9 cellular contexts compared by ENCODE assay signal in genomic region chr10:22666287-22667092, GRCh38. TPM values are rescaled to one million over a fixed set of nuclear protein-coding genes. Genes with fewer than 3 reads are reported as not detected.
DNase-seq lines count a peak whose midpoint lies in the region; ATAC-seq, FAIRE-seq and TF ChIP-seq lines count a peak whose summit lies in the region.
"Had no signal": no experiment of that assay in that cellular context is flagged by ENCODE, and none has a peak within 500 bp of the region (broad histone marks: within the 10 kb centered on the region; RNA-seq: fewer than 3 reads in every experiment).

No MANE protein-coding gene starts in this region.

- TF ChIP-seq RAD21 in A549 (conservative IDR thresholded peaks at IDR 0.05 in 1 of 2, IDR thresholded peaks at IDR 0.05 in 1 of 2), result no peak

- H3K9me3 Mint-ChIP-seq in WTC11, result no peaks in the 10 kb centered on the region

- H3K27me3 Mint-ChIP-seq in WTC11 (ENCODE audit: low read depth), result no peaks in the 10 kb centered on the region

- intact Hi-C loops in left lung (cut with DNase I), result no loop called here

- peaks cover 62% of the 10 kb centered on the region for H3K4me1 Mint-ChIP-seq in WTC11

- no peak for ATAC-seq in A549
- peak; percentile 87 for ATAC-seq in GM19023 (IDR thresholded peaks at IDR 0.05; ENCODE audit: unreplicated experiment)
- ATAC-seq in HG03103 (IDR thresholded peaks at IDR 0.05; ENCODE audit: low read depth, unreplicated experiment), result peak; percentile 69
- ATAC-seq in WTC11, result peak; percentile 43; the same call in 1 of the 2 replicates
- ATAC-seq in left lung, result peak; percentile 59

- no peak for TF ChIP-seq POLR2A in A549 (IDR thresholded peaks at IDR 0.05; ENCODE audit: low read length)

- H3K9me3 ChIP-seq in A549 (no peaks in the 10 kb centered on the region), left lung (no peaks in the 10 kb centered on the region)

- peaks cover 23% of the 10 kb centered on the region; the same call in 2 of the 3 replicates for H3K4me1 ChIP-seq in A549
- peaks cover 0 to 42% of the 10 kb centered on the region in 2 donors for H3K4me1 ChIP-seq in left lung

- POLR2A ChIA-PET in A549 (lab: Yijun Ruan, JAX) (no interaction called here), WTC11 (lab: Charles Lee) (interaction anchor here (0.6 kb wide), 1 partner anchor 1159 kb away, joined by 3 read pairs; no protein-coding TSS in a partner anchor)

- H3K27me3 ChIP-seq in left lung, result no peaks in the 10 kb centered on the region

- peak overlapping the region; percentile 56; the same call in 1 of the 2 replicates for H3K27ac Mint-ChIP-seq in WTC11

- WGBS in A549 (ENCODE audit: missing lambda C conversion rate), result 88% methylated on average over 9 of the region's 9 CpGs

- TF ChIP-seq CTCF in A549 (IDR thresholded peaks at IDR 0.05) (no peak), WTC11 (IDR thresholded peaks at IDR 0.05) (no peak), left lung (IDR thresholded peaks at IDR 0.05) (no peak)

- no peak for TF ChIP-seq EP300 in A549 (IDR thresholded peaks at IDR 0.05)

- DNase-seq in A549 (ENCODE audit: low read depth in 1 of 2, low spot score in 1 of 2), result no peak
- DNase-seq in WTC11 (ENCODE audit: low spot score), result no peak
- no peak for DNase-seq in left lung
- DNase-seq in NCI-H345 treated with DMSO at 0.1 percent for 48 hours (lab: John Stamatoyannopoulos, UW; ENCODE audit: unreplicated experiment), result no peak
- DNase-seq in HTR-8/SVneo (ENCODE audit: insufficient read length, low spot score), result no peak
- no peak for DNase-seq in NCI-H526 treated with DMSO at 0.1 percent for 48 hours (lab: John Stamatoyannopoulos, UW)

- H3K4me3 ChIP-seq in A549 (no peak overlapping the region), left lung (no peak overlapping the region)

- no peaks in the 10 kb centered on the region for H3K36me3 Mint-ChIP-seq in WTC11

- no peak overlapping the region for H3K4me3 Mint-ChIP-seq in WTC11

- FAIRE-seq in A549 (lab: Jason Lieb, UNC) (no peak), HTR-8/SVneo (lab: Jason Lieb, UNC) (no peak)
- FAIRE-seq: G401.6 had no signal

- 0 out of 3 replicates have a peak overlapping the region, but pooled peaks have one; percentile 5 for H3K4me2 ChIP-seq in A549

- CTCF ChIA-PET in A549 (lab: Yijun Ruan, JAX), result no interaction called here
- CTCF ChIA-PET in WTC11 (lab: Charles Lee), result no interaction called here

- H3K27ac ChIP-seq in A549 (no peak overlapping the region), left lung (peak overlapping the region in 1 of 2 donors; percentile 37)

- H3K36me3 ChIP-seq in left lung, result no peaks in the 10 kb centered on the region

TF ChIP-seq in A549, 52 proteins besides CTCF, POLR2A, EP300 and RAD21:
- no peak for TF ChIP-seq ZNF302 (CRISPR knock-in tag; IDR thresholded peaks at IDR 0.05)
- no peak for TF ChIP-seq JUNB (IDR thresholded peaks at IDR 0.05)
- TF ChIP-seq, protein P1, sequence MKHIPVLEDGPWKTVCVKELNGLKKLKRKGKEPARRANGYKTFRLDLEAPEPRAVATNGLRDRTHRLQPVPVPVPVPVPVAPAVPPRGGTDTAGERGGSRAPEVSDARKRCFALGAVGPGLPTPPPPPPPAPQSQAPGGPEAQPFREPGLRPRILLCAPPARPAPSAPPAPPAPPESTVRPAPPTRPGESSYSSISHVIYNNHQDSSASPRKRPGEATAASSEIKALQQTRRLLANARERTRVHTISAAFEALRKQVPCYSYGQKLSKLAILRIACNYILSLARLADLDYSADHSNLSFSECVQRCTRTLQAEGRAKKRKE (CRISPR knock-in tag; IDR thresholded peaks at IDR 0.05; ENCODE audit: low read depth), result no peak
- no peak for TF ChIP-seq FOSB (CRISPR knock-in tag; IDR thresholded peaks at IDR 0.05)
- no peak for TF ChIP-seq PHF8 (IDR thresholded peaks at IDR 0.05; ENCODE audit: borderline replicate concordance, low read depth)
- TF ChIP-seq NFE2L2 (conservative IDR thresholded peaks at IDR 0.05; ENCODE audit: low read length), result no peak
- no peak for TF ChIP-seq BCL3 (IDR thresholded peaks at IDR 0.05)
TF ChIP-seq in A549: peak in this region for 0.

TF ChIP-seq in WTC11, 78 proteins besides CTCF, POLR2A, EP300 and RAD21 (continues in another document):
- no peak for TF ChIP-seq ELF4 (CRISPR knock-in tag; IDR thresholded peaks at IDR 0.05; ENCODE audit: low read depth)
- no peak for TF ChIP-seq NR1H2 (CRISPR knock-in tag; IDR thresholded peaks at IDR 0.05)
- TF ChIP-seq ATF1 (CRISPR knock-in tag; IDR thresholded peaks at IDR 0.05), result no peak
- TF ChIP-seq STAT6 (CRISPR knock-in tag; conservative IDR thresholded peaks at IDR 0.05; ENCODE audit: low read depth), result no peak
- TF ChIP-seq NFE2L1 (CRISPR knock-in tag; IDR thresholded peaks at IDR 0.05), result no peak
- TF ChIP-seq, protein P2, sequence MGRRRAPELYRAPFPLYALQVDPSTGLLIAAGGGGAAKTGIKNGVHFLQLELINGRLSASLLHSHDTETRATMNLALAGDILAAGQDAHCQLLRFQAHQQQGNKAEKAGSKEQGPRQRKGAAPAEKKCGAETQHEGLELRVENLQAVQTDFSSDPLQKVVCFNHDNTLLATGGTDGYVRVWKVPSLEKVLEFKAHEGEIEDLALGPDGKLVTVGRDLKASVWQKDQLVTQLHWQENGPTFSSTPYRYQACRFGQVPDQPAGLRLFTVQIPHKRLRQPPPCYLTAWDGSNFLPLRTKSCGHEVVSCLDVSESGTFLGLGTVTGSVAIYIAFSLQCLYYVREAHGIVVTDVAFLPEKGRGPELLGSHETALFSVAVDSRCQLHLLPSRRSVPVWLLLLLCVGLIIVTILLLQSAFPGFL (CRISPR knock-in tag; IDR thresholded peaks at IDR 0.05; ENCODE audit: borderline replicate concordance), result no peak
- TF ChIP-seq NFYB (CRISPR knock-in tag; conservative IDR thresholded peaks at IDR 0.05; ENCODE audit: low read depth), result no peak
- no peak for TF ChIP-seq NR3C1 (CRISPR knock-in tag; conservative IDR thresholded peaks at IDR 0.05; ENCODE audit: low read depth)
- no peak for TF ChIP-seq HMGA2 (CRISPR knock-in tag; IDR thresholded peaks at IDR 0.05)
- TF ChIP-seq, protein P3, sequence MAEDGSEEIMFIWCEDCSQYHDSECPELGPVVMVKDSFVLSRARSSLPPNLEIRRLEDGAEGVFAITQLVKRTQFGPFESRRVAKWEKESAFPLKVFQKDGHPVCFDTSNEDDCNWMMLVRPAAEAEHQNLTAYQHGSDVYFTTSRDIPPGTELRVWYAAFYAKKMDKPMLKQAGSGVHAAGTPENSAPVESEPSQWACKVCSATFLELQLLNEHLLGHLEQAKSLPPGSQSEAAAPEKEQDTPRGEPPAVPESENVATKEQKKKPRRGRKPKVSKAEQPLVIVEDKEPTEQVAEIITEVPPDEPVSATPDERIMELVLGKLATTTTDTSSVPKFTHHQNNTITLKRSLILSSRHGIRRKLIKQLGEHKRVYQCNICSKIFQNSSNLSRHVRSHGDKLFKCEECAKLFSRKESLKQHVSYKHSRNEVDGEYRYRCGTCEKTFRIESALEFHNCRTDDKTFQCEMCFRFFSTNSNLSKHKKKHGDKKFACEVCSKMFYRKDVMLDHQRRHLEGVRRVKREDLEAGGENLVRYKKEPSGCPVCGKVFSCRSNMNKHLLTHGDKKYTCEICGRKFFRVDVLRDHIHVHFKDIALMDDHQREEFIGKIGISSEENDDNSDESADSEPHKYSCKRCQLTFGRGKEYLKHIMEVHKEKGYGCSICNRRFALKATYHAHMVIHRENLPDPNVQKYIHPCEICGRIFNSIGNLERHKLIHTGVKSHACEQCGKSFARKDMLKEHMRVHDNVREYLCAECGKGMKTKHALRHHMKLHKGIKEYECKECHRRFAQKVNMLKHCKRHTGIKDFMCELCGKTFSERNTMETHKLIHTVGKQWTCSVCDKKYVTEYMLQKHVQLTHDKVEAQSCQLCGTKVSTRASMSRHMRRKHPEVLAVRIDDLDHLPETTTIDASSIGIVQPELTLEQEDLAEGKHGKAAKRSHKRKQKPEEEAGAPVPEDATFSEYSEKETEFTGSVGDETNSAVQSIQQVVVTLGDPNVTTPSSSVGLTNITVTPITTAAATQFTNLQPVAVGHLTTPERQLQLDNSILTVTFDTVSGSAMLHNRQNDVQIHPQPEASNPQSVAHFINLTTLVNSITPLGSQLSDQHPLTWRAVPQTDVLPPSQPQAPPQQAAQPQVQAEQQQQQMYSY (CRISPR knock-in tag; IDR thresholded peaks at IDR 0.05), result no peak
- no peak for TF ChIP-seq ERG (CRISPR knock-in tag; IDR thresholded peaks at IDR 0.05)

RNA-seq across cellular contexts. Expression of gene PIP4K2A, which starts 47.9 kb away (rescaled TPM):
- 21.6 and 24.0 TPM in 2 replicates for polyA plus RNA-seq in A549 (2011; rRNA removed)
- polyA plus RNA-seq in A549 (2012; cell fraction: cytosol; rRNA removed), result 5.5 and 6.2 TPM in 2 replicates
- 1.8 and 3.8 TPM in 2 replicates for polyA plus RNA-seq in A549 (2012; cell fraction: nucleus; rRNA removed)
- 18.4 to 23.1 TPM (median 20.4 TPM) in 3 replicates for polyA plus RNA-seq in A549 (2017; fragmentation: RNase III; extraction: RNeasy Plus Mini Kit Qiagen cat#74134 plus additional on column Dnase treatment)
- 18.1 and 18.7 TPM in 2 replicates for polyA minus RNA-seq in A549 (2011; rRNA and poly(A)+ RNA removed)
- total RNA-seq in WTC11 (2021), result 37.8 to 47.5 TPM (median 44.5 TPM) in 3 replicates
- 10 to 100 TPM; 41.0 to 53.8 TPM for total RNA-seq in left lung

Comparison
In these comparisons a context has a peak if more than half of its experiments do, and no peak if none do; other contexts are left out.
1. ATAC-seq: peak in GM19023 (single experiment), HG03103 (single experiment), WTC11 (single experiment) and left lung (single experiment); none in A549 (0 of 2).